In the genomic region with DNA sequence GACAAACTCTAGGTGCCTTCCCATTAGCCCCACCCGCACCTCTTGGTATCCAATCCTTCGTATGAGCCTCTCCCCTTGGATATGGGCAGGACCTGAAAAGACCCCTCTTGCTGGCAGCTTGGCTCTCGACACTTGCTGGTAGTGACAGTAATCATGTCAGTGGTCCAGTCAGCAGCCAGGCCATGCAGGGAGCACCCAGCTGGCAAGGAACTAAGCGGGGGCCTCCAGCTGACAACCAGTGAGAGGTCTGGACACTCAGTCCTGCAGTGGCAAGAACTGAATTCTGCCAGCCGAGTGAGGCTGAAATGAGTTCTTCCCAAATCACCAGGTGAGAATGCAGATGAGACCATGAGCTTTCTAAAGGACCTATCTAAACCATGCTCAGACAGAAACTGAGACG, we compare ENCODE assay signal across 23 cellular contexts.
"Had no signal": no experiment of that assay in that cellular context is flagged by ENCODE, and none has a peak within 500 bp of the region (broad histone marks: within the 10 kb centered on the region; RNA-seq: fewer than 3 reads in every experiment).

No MANE protein-coding gene starts in this region.

- ATAC-seq: activated CD8-positive, alpha-beta T cell treated with anti-CD3 and anti-CD28 coated beads for 36 hours; left lung; naive thymus-derived CD4-positive, alpha-beta T cell; T-helper 17 cell; upper lobe of right lung had no signal

- H3K9me3 Mint-ChIP-seq: activated CD8-positive, alpha-beta T cell treated with anti-CD3 and anti-CD28 coated beads for 36 hours; activated naive CD8-positive, alpha-beta T cell treated with anti-CD3 and anti-CD28 coated beads, Interleukin-2, amount 10 ng/mL, durations not matched to agents 7 days and 5 days; naive thymus-derived CD4-positive, alpha-beta T cell; stimulated activated naive CD8-positive, alpha-beta T cell treated with anti-CD3 and anti-CD28 coated beads, Interleukin-15, Interleukin-2, amounts not matched to agents 100 ng/mL and 50 ng/mL, for 24 hours had no signal

- H3K9me3 ChIP-seq: left lung, suprapubic skin, upper lobe of right lung had no signal

- DNase-seq: activated CD4-positive, alpha-beta T cell treated with anti-CD3 and anti-CD28 coated beads for 4 hours; activated CD8-positive, alpha-beta T cell treated with anti-CD3 and anti-CD28 coated beads for 36 hours; activated gamma-delta T cell; activated naive CD8-positive, alpha-beta T cell treated with anti-CD3 and anti-CD28 coated beads, Interleukin-2, amount 10 ng/mL, durations not matched to agents 7 days and 5 days; activated T-cell treated with anti-CD3 and anti-CD28 coated beads, Interleukin-2, amount 50 U/mL, for 48 hours; brain microvascular endothelial cell; cortex of kidney; effector memory CD4-positive, alpha-beta T cell; erythroblast; kidney; left lung; mammary epithelial cell; naive thymus-derived CD4-positive, alpha-beta T cell; posterior cingulate gyrus; small intestine; stimulated activated CD4-positive, alpha-beta T cell treated with anti-CD3 and anti-CD28 coated beads, Interleukin-4, amount 100 ng/mL, for 4 hours; stimulated activated CD8-positive, alpha-beta memory T cell treated with anti-CD3 and anti-CD28 coated beads, Interleukin-4, amount 100 ng/mL, for 48 hours; T-helper 17 cell; upper lobe of right lung; WERI-Rb-1 had no signal

- H3K4me1 ChIP-seq: left lung, right atrium auricular region, suprapubic skin, upper lobe of right lung had no signal

- H3K27me3 Mint-ChIP-seq: activated CD8-positive, alpha-beta T cell treated with anti-CD3 and anti-CD28 coated beads for 36 hours; activated naive CD8-positive, alpha-beta T cell treated with anti-CD3 and anti-CD28 coated beads, Interleukin-2, amount 10 ng/mL, durations not matched to agents 7 days and 5 days; naive thymus-derived CD4-positive, alpha-beta T cell; stimulated activated naive CD8-positive, alpha-beta T cell treated with anti-CD3 and anti-CD28 coated beads, Interleukin-15, Interleukin-2, amounts not matched to agents 100 ng/mL and 50 ng/mL, for 24 hours; T-helper 17 cell had no signal

- H3K4me3 ChIP-seq: left lung, right atrium auricular region, suprapubic skin, upper lobe of right lung had no signal

- H3K27ac Mint-ChIP-seq: activated naive CD8-positive, alpha-beta T cell treated with anti-CD3 and anti-CD28 coated beads, Interleukin-2, amount 10 ng/mL, durations not matched to agents 7 days and 5 days; T-helper 17 cell had no signal

- H3K27ac ChIP-seq: brain microvascular endothelial cell, left lung, right atrium auricular region, suprapubic skin, upper lobe of right lung, WERI-Rb-1 had no signal

- H3K4me3 Mint-ChIP-seq: activated CD8-positive, alpha-beta T cell treated with anti-CD3 and anti-CD28 coated beads for 36 hours; activated naive CD8-positive, alpha-beta T cell treated with anti-CD3 and anti-CD28 coated beads, Interleukin-2, amount 10 ng/mL, durations not matched to agents 7 days and 5 days; naive thymus-derived CD4-positive, alpha-beta T cell; stimulated activated naive CD8-positive, alpha-beta T cell treated with anti-CD3 and anti-CD28 coated beads, Interleukin-15, Interleukin-2, amounts not matched to agents 100 ng/mL and 50 ng/mL, for 24 hours; T-helper 17 cell had no signal

- H3K27me3 ChIP-seq: brain microvascular endothelial cell, left lung, right atrium auricular region, suprapubic skin, upper lobe of right lung had no signal
